Comparison of ENCODE assay signal across 11 cellular contexts in the genomic region with DNA sequence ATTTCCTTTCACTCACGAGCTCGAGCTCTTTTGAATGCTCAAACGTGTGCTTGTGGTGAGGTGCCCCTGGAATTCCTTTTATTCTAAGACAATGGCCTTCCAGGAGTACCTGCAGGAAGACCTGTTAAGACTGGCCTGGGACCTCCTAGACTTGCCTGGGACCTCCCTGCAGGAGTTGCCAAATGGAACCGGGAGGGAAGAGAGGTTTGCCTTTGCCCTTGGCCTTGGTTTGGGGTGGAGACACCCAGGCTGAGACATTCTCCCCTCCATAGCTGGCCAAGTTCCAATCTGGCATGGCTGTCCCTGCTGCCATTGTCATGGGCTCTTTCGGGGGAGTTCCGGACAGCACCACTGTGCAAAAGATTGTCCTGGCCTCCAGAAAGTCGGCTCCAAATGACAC. TPM values are rescaled to one million over a fixed set of nuclear protein-coding genes. Genes with fewer than 3 reads are reported as not detected.
A peak's percentile ranks its signal among the peaks of the same experiment; 100 is the strongest.
DNase-seq lines count a peak whose midpoint lies in the region; ATAC-seq, FAIRE-seq and TF ChIP-seq lines count a peak whose summit lies in the region.
"Had no signal": no experiment of that assay in that cellular context is flagged by ENCODE, and none has a peak within 500 bp of the region (broad histone marks: within the 10 kb centered on the region; RNA-seq: fewer than 3 reads in every experiment).

No MANE protein-coding gene starts in this region.

- H3K79me2 ChIP-seq in GM23248 (ENCODE audit: insufficient read depth): no peaks in the 10 kb centered on the region

- no peaks in the 10 kb centered on the region for H3K36me3 ChIP-seq in GM23248 (ENCODE audit: low read depth)
- H3K36me3 ChIP-seq in kidney (ENCODE audit: control insufficient read depth in 1 of 2, insufficient read depth in 2 of 2, low read length in 2 of 2): no peaks in the 10 kb centered on the region
- H3K36me3 ChIP-seq in spleen: no peaks in the 10 kb centered on the region

- H2AFZ ChIP-seq in GM23248: peak overlapping the region; percentile 31; the same call in 1 of the 2 replicates

- peaks cover 17% of the 10 kb centered on the region for H3F3A ChIP-seq in GM23248 (ENCODE audit: insufficient read depth)

- no peaks in the 10 kb centered on the region for H3K9me2 ChIP-seq in GM23248 (ENCODE audit: insufficient read depth)

- intact Hi-C loops in kidney (cut with DNase I): no loop called here
- intact Hi-C loops in spleen (cut with DNase I; ENCODE audit: low total_unique reads): no loop called here
- intact Hi-C loops in activated T-helper 2 cell treated with anti-CD3 and anti-CD28 coated beads, Interferon-gamma antibody, Interleukin-2, Interleukin-4, amounts not matched to agents 10 μg/mL and 5 μg/mL and 100 μg/mL, durations not matched to agents 14 hours and 24 hours and 36 hours (cut with micrococcal nuclease): no loop called here

- no peak for TF ChIP-seq POLR2A in spleen (IDR thresholded peaks at IDR 0.05)

- no peak for FAIRE-seq in kidney (lab: Jason Lieb, UNC)

- no peaks in the 10 kb centered on the region for H3K27me3 Mint-ChIP-seq in T-cell
- H3K27me3 Mint-ChIP-seq in activated T-helper 2 cell treated with anti-CD3 and anti-CD28 coated beads, Interferon-gamma antibody, Interleukin-2, Interleukin-4, amounts not matched to agents 10 μg/mL and 5 μg/mL and 100 μg/mL, durations not matched to agents 14 hours and 24 hours and 36 hours (ENCODE audit: low read depth): no peaks in the 10 kb centered on the region

- H3K4me3 Mint-ChIP-seq in T-cell: peak overlapping the region in 1 of 3 donors; percentile 70
- H3K4me3 Mint-ChIP-seq in activated T-helper 2 cell treated with anti-CD3 and anti-CD28 coated beads, Interferon-gamma antibody, Interleukin-2, Interleukin-4, amounts not matched to agents 10 μg/mL and 5 μg/mL and 100 μg/mL, durations not matched to agents 14 hours and 24 hours and 36 hours (ENCODE audit: low read depth): no peak overlapping the region
- H3K4me3 Mint-ChIP-seq: activated T-helper 1 cell treated with anti-CD3 and anti-CD28 coated beads, Interleukin-12 subunit alpha, Interleukin-12 subunit beta, Interleukin-2, Interleukin-4 antibody, amounts not matched to agents 30 ng/mL and 10 ng/mL and 1 ng/mL, durations not matched to agents 14 hours and 24 hours and 36 hours had no signal

- WGBS in GM23248 (ENCODE audit: low coverage in 1 of 2, low lambda C conversion rate in 2 of 2, missing lambda C conversion rate in 2 of 2), 2 experiments: 44 to 46% methylated on average over 7 of the region's 7 CpGs
- WGBS in spleen, 5 donors: 31 to 44% (median 35%) methylated on average over 7 of the region's 7 CpGs

- ATAC-seq in T-cell (replicated peaks in 1 of 4) (no peak), HG02623 (IDR thresholded peaks at IDR 0.05; ENCODE audit: unreplicated experiment) (no peak)

- H3K9me3 ChIP-seq in GM23248 (ENCODE audit: low read depth): no peaks in the 10 kb centered on the region
- H3K9me3 ChIP-seq in kidney (ENCODE audit: control insufficient read depth in 1 of 2, low read length in 2 of 2): no peaks in the 10 kb centered on the region
- no peaks in the 10 kb centered on the region for H3K9me3 ChIP-seq in spleen

- no peak for DNase-seq in GM23248
- no peak for DNase-seq in T-cell
- DNase-seq in kidney: no peak
- peak; percentile 72 for DNase-seq in spleen
- DNase-seq in midbrain (lab: John Stamatoyannopoulos, UW): no peak
- no peak for DNase-seq in activated T-helper 2 cell treated with anti-CD3 and anti-CD28 coated beads, Interferon-gamma antibody, Interleukin-2, Interleukin-4, amounts not matched to agents 10 μg/mL and 5 μg/mL and 100 μg/mL, durations not matched to agents 14 hours and 24 hours and 36 hours (ENCODE audit: low spot score)
- DNase-seq in globus pallidus (ENCODE audit: low spot score): no peak
- DNase-seq: DMS 273 treated with DMSO at 0.1 percent for 48 hours, MM.1S had no signal

- no peaks in the 10 kb centered on the region for H3K36me3 Mint-ChIP-seq in T-cell
- no peaks in the 10 kb centered on the region for H3K36me3 Mint-ChIP-seq in activated T-helper 2 cell treated with anti-CD3 and anti-CD28 coated beads, Interferon-gamma antibody, Interleukin-2, Interleukin-4, amounts not matched to agents 10 μg/mL and 5 μg/mL and 100 μg/mL, durations not matched to agents 14 hours and 24 hours and 36 hours (ENCODE audit: low read depth)

- H3K4me1 ChIP-seq in GM23248 (ENCODE audit: insufficient read depth): peaks cover 30% of the 10 kb centered on the region
- peaks cover 25 to 31% of the 10 kb centered on the region in 2 donors for H3K4me1 ChIP-seq in kidney (ENCODE audit: control insufficient read depth in 1 of 2, insufficient read depth in 1 of 2, low read depth in 1 of 2, low read length in 2 of 2)
- H3K4me1 ChIP-seq in spleen: peaks cover 60 to 89% (median 78%) of the 10 kb centered on the region in 6 donors

- no peaks in the 10 kb centered on the region for H3K27me3 ChIP-seq in GM23248 (replicated peaks; ENCODE audit: insufficient read depth)
- no peaks in the 10 kb centered on the region for H3K27me3 ChIP-seq in spleen (replicated peaks in 1 of 7)

- H3K9ac ChIP-seq in GM23248: peak overlapping the region; percentile 35; the same call in 1 of the 2 replicates
- H3K9ac ChIP-seq in kidney (ENCODE audit: low read length in 2 of 2): no peak overlapping the region

- CTCF ChIA-PET in T-cell (lab: Charles Lee): interaction anchor here in 1 of 2 donors (0.5 kb wide), 1 partner anchor 266 kb away, joined by 6 read pairs; no protein-coding TSS in a partner anchor

- peak overlapping the region; percentile 42 for H3K4me2 ChIP-seq in GM23248 (ENCODE audit: unreplicated experiment)

- POLR2A ChIA-PET in T-cell (lab: Charles Lee): no interaction called here

- in situ Hi-C loops in GM23248 (cut with MboI): no loop called here

- peaks cover 63 to 72% (median 65%) of the 10 kb centered on the region in 3 donors for H3K4me1 Mint-ChIP-seq in T-cell
- H3K4me1 Mint-ChIP-seq in activated T-helper 2 cell treated with anti-CD3 and anti-CD28 coated beads, Interferon-gamma antibody, Interleukin-2, Interleukin-4, amounts not matched to agents 10 μg/mL and 5 μg/mL and 100 μg/mL, durations not matched to agents 14 hours and 24 hours and 36 hours (ENCODE audit: low read depth): peaks cover 45% of the 10 kb centered on the region

- no peaks in the 10 kb centered on the region for H3K9me3 Mint-ChIP-seq in T-cell
- no peaks in the 10 kb centered on the region for H3K9me3 Mint-ChIP-seq in activated T-helper 2 cell treated with anti-CD3 and anti-CD28 coated beads, Interferon-gamma antibody, Interleukin-2, Interleukin-4, amounts not matched to agents 10 μg/mL and 5 μg/mL and 100 μg/mL, durations not matched to agents 14 hours and 24 hours and 36 hours
- H3K9me3 Mint-ChIP-seq: activated T-helper 1 cell treated with anti-CD3 and anti-CD28 coated beads, Interleukin-12 subunit alpha, Interleukin-12 subunit beta, Interleukin-2, Interleukin-4 antibody, amounts not matched to agents 30 ng/mL and 10 ng/mL and 1 ng/mL, durations not matched to agents 14 hours and 24 hours and 36 hours had no signal

- peak overlapping the region; percentile 91 for H3K27ac ChIP-seq in GM23248
- H3K27ac ChIP-seq in kidney (ENCODE audit: low read depth in 2 of 2, low read length in 2 of 2): peak overlapping the region; percentile 42 to 86
- peak overlapping the region in 7 of 8 donors; percentile 91 to 99 (median 96) for H3K27ac ChIP-seq in spleen

- H3K27ac Mint-ChIP-seq in T-cell: peak overlapping the region; percentile 96 to 98
- H3K27ac Mint-ChIP-seq in activated T-helper 2 cell treated with anti-CD3 and anti-CD28 coated beads, Interferon-gamma antibody, Interleukin-2, Interleukin-4, amounts not matched to agents 10 μg/mL and 5 μg/mL and 100 μg/mL, durations not matched to agents 14 hours and 24 hours and 36 hours: no peak overlapping the region
- H3K27ac Mint-ChIP-seq: activated T-helper 1 cell treated with anti-CD3 and anti-CD28 coated beads, Interleukin-12 subunit alpha, Interleukin-12 subunit beta, Interleukin-2, Interleukin-4 antibody, amounts not matched to agents 30 ng/mL and 10 ng/mL and 1 ng/mL, durations not matched to agents 14 hours and 24 hours and 36 hours had no signal

- no peaks in the 10 kb centered on the region for H4K20me1 ChIP-seq in GM23248 (ENCODE audit: insufficient read depth)

- TF ChIP-seq CTCF in kidney (IDR thresholded peaks at IDR 0.05; ENCODE audit: borderline replicate concordance, extremely low read depth, insufficient read depth) (no peak), spleen (IDR thresholded peaks at IDR 0.05 in 8 of 11, conservative IDR thresholded peaks at IDR 0.05 in 3 of 11) (no peak)

- H3K4me3 ChIP-seq in GM23248 (no peak overlapping the region), kidney (ENCODE audit: low read length in 2 of 2) (no peak overlapping the region), spleen (no peak overlapping the region)

RNA-seq across cellular contexts. Expression of gene DNAJB12, which starts 39.7 kb away (rescaled TPM):
- total RNA-seq in GM23248 (2014; rRNA removed; shearing (Covaris generic)): 28.4 and 32.9 TPM in 2 replicates
- polyA plus RNA-seq in GM23248 (2016; fragmentation: Nextera tagmentation; extraction: Ambion mirVana) (32.0 and 33.5 TPM in 2 replicates), kidney (ENCODE audit: insufficient read depth, low read depth, low replicate concordance) (32.0 TPM), spleen (10 to 100 TPM; 13.6 to 16.5 (median 14.3) TPM)
- total RNA-seq in T-cell (10 to 100 TPM; 27.1 to 41.4 (median 31.2) TPM), kidney (37.7 TPM), spleen (10 to 100 TPM; 32.7 to 55.4 (median 41.6) TPM)
- 27.6 and 34.0 TPM in 2 replicates for total RNA-seq in activated T-helper 2 cell treated with anti-CD3 and anti-CD28 coated beads, Interferon-gamma antibody, Interleukin-2, Interleukin-4, amounts not matched to agents 10 μg/mL and 5 μg/mL and 100 μg/mL, durations not matched to agents 14 hours and 24 hours and 36 hours

RNA-seq across cellular contexts. Expression of gene DDIT4, which starts 41.3 kb away (rescaled TPM):
- 188 and 199 TPM in 2 replicates for total RNA-seq in GM23248 (2014; rRNA removed; shearing (Covaris generic))
- polyA plus RNA-seq in GM23248 (2016; fragmentation: Nextera tagmentation; extraction: Ambion mirVana) (144 and 155 TPM in 2 replicates), kidney (ENCODE audit: insufficient read depth, low read depth, low replicate concordance) (96.9 TPM), spleen (100 to 1,000 TPM in 2 of 3 donors, 10 to 100 TPM in 1; 99.3 to 247 (median 209) TPM)
- total RNA-seq in T-cell (100 to 1,000 TPM in 2 of 5 donors, 10 to 100 TPM in 3; 39.9 to 326 (median 52.1) TPM), kidney (292 TPM), spleen (100 to 1,000 TPM; 103 to 308 (median 249) TPM)
- total RNA-seq in activated T-helper 2 cell treated with anti-CD3 and anti-CD28 coated beads, Interferon-gamma antibody, Interleukin-2, Interleukin-4, amounts not matched to agents 10 μg/mL and 5 μg/mL and 100 μg/mL, durations not matched to agents 14 hours and 24 hours and 36 hours: 543 and 569 TPM in 2 replicates
